Comparison of ENCODE assay signal across 14 cellular contexts in genomic region chr17:8108972-8109668, GRCh38. TPM values are rescaled to one million over a fixed set of nuclear protein-coding genes. Genes with fewer than 3 reads are reported as not detected.
"Had no signal": no experiment of that assay in that cellular context is flagged by ENCODE, and none has a peak within 500 bp of the region (broad histone marks: within the 10 kb centered on the region; RNA-seq: fewer than 3 reads in every experiment).

No MANE protein-coding gene starts in this region.

- H3K27ac ChIP-seq: left ventricle myocardium inferior, neutrophil, right lobe of liver had no signal

- DNase-seq: activated CD4-positive, alpha-beta memory T cell treated with anti-CD3 and anti-CD28 coated beads for 36 hours; activated CD4-positive, CD25-positive, alpha-beta regulatory T cell treated with anti-CD3 and anti-CD28 coated beads, Interleukin-2, amount 50 U/mL, for 72 hours; activated gamma-delta T cell treated with Interleukin-2 at 50 U/mL for 16 hours; activated naive CD8-positive, alpha-beta T cell treated with anti-CD3 and anti-CD28 coated beads for 36 hours; activated T-cell treated with anti-CD3 and anti-CD28 coated beads, Interleukin-2, amount 50 U/mL, for 4 hours; foreskin melanocyte; left ventricle myocardium inferior; right lobe of liver; trophoblast cell had no signal

- H3K9me3 ChIP-seq: left ventricle myocardium inferior, neutrophil, right lobe of liver had no signal

- H3K27ac Mint-ChIP-seq: activated CD4-positive, alpha-beta memory T cell treated with anti-CD3 and anti-CD28 coated beads for 36 hours; activated naive CD8-positive, alpha-beta T cell treated with anti-CD3 and anti-CD28 coated beads for 36 hours had no signal

- H3K4me3 Mint-ChIP-seq: activated naive CD8-positive, alpha-beta T cell treated with anti-CD3 and anti-CD28 coated beads for 36 hours had no signal

- H3K9me3 Mint-ChIP-seq: activated CD4-positive, alpha-beta memory T cell treated with anti-CD3 and anti-CD28 coated beads for 36 hours; activated naive CD8-positive, alpha-beta T cell treated with anti-CD3 and anti-CD28 coated beads for 36 hours; activated T-cell treated with anti-CD3 and anti-CD28 coated beads, Interleukin-2, amount 50 U/mL, for 4 hours had no signal

- FAIRE-seq: bronchial epithelial cell, keratinocyte had no signal

- H3K36me3 ChIP-seq: left ventricle myocardium inferior, neutrophil, right lobe of liver had no signal

- H3K36me3 Mint-ChIP-seq: activated CD4-positive, alpha-beta memory T cell treated with anti-CD3 and anti-CD28 coated beads for 36 hours; activated naive CD8-positive, alpha-beta T cell treated with anti-CD3 and anti-CD28 coated beads for 36 hours had no signal

RNA-seq across cellular contexts. Expression of gene ALOXE3, which starts 9.2 kb away (rescaled TPM):
- total RNA-seq: activated T-cell treated with anti-CD3 and anti-CD28 coated beads, Interleukin-2, amount 50 U/mL, for 4 hours; left ventricle myocardium inferior; mesenteric fat pad; myocyte; right lobe of liver had no signal

RNA-seq across cellular contexts. Expression of gene HES7, which starts 14.8 kb away (rescaled TPM):
- total RNA-seq: left ventricle myocardium inferior, mesenteric fat pad, right lobe of liver had no signal

RNA-seq across cellular contexts. Expression of gene ALOX12B, which starts 21.6 kb away (rescaled TPM):
- total RNA-seq: left ventricle myocardium inferior, mesenteric fat pad, right lobe of liver had no signal
